1 cellular context compared by ENCODE assay signal in the genomic region with DNA sequence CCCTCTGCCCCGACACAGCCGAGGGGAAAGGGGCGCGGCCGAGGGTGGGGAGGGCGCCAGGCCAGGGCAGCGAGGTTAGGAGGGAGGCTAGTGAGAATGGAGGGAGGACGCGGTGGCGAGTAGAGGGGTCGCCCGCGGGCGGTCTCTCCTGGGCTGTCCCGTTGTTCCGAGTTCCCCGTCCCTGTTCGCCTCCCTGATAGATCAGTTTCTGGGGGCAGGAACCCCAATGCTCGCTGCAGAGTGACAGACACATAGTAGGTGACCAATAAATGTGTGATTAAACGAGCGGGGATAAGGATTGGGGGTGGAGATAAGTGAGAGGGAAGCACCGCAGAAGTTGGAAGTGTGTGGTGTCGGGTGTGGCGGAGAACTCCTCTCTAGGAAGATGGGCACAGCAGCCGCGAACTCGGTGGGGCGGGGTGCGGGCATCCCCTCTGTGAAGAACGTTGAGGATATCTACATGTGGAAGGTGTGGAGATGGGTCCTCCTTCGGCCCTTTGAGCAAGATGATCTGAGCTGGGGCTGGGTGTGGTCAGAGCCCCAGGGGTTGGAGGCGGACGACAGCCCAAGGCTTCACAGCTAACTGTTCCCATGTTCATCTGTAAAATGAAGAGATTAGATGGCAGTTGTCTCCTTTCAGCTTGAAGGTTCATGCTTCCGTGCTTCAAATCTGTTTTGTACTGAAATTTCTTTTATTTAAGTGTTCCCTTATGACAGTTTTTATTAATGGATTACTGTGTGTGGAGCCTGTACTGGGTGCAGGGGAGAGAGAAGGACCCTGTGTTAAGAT.
TF ChIP-seq lines count a peak whose summit lies in the region.

No MANE protein-coding gene starts in this region.

TF ChIP-seq in HepG2, 621 proteins besides CTCF, POLR2A, EP300 and RAD21 (continued from another document and continues in another):
- TF ChIP-seq, protein P1, sequence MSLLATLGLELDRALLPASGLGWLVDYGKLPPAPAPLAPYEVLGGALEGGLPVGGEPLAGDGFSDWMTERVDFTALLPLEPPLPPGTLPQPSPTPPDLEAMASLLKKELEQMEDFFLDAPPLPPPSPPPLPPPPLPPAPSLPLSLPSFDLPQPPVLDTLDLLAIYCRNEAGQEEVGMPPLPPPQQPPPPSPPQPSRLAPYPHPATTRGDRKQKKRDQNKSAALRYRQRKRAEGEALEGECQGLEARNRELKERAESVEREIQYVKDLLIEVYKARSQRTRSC (CRISPR knock-in tag; IDR thresholded peaks at IDR 0.05; ENCODE audit: low read depth) = no peak
- TF ChIP-seq MZF1 (CRISPR knock-in tag; IDR thresholded peaks at IDR 0.05; ENCODE audit: borderline replicate concordance) = no peak
- TF ChIP-seq CCAR2 (optimal IDR thresholded peaks at IDR 0.05; ENCODE audit: low read depth, low read length) = no peak
- no peak for TF ChIP-seq IRX3 (CRISPR knock-in tag; IDR thresholded peaks at IDR 0.05; ENCODE audit: borderline replicate concordance, low read depth)
- TF ChIP-seq ZNF773 (CRISPR knock-in tag; IDR thresholded peaks at IDR 0.05; ENCODE audit: borderline replicate concordance) = no peak
- TF ChIP-seq, protein P2, sequence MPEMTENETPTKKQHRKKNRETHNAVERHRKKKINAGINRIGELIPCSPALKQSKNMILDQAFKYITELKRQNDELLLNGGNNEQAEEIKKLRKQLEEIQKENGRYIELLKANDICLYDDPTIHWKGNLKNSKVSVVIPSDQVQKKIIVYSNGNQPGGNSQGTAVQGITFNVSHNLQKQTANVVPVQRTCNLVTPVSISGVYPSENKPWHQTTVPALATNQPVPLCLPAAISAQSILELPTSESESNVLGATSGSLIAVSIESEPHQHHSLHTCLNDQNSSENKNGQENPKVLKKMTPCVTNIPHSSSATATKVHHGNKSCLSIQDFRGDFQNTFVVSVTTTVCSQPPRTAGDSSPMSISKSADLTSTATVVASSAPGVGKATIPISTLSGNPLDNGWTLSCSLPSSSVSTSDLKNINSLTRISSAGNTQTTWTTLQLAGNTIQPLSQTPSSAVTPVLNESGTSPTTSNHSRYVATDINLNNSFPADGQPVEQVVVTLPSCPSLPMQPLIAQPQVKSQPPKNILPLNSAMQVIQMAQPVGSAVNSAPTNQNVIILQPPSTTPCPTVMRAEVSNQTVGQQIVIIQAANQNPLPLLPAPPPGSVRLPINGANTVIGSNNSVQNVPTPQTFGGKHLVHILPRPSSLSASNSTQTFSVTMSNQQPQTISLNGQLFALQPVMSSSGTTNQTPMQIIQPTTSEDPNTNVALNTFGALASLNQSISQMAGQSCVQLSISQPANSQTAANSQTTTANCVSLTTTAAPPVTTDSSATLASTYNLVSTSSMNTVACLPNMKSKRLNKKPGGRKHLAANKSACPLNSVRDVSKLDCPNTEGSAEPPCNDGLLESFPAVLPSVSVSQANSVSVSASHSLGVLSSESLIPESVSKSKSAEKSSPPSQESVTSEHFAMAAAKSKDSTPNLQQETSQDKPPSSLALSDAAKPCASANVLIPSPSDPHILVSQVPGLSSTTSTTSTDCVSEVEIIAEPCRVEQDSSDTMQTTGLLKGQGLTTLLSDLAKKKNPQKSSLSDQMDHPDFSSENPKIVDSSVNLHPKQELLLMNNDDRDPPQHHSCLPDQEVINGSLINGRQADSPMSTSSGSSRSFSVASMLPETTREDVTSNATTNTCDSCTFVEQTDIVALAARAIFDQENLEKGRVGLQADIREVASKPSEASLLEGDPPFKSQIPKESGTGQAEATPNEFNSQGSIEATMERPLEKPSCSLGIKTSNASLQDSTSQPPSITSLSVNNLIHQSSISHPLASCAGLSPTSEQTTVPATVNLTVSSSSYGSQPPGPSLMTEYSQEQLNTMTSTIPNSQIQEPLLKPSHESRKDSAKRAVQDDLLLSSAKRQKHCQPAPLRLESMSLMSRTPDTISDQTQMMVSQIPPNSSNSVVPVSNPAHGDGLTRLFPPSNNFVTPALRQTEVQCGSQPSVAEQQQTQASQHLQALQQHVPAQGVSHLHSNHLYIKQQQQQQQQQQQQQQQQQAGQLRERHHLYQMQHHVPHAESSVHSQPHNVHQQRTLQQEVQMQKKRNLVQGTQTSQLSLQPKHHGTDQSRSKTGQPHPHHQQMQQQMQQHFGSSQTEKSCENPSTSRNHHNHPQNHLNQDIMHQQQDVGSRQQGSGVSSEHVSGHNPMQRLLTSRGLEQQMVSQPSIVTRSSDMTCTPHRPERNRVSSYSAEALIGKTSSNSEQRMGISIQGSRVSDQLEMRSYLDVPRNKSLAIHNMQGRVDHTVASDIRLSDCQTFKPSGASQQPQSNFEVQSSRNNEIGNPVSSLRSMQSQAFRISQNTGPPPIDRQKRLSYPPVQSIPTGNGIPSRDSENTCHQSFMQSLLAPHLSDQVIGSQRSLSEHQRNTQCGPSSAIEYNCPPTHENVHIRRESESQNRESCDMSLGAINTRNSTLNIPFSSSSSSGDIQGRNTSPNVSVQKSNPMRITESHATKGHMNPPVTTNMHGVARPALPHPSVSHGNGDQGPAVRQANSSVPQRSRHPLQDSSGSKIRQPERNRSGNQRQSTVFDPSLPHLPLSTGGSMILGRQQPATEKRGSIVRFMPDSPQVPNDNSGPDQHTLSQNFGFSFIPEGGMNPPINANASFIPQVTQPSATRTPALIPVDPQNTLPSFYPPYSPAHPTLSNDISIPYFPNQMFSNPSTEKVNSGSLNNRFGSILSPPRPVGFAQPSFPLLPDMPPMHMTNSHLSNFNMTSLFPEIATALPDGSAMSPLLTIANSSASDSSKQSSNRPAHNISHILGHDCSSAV (CRISPR knock-in tag; IDR thresholded peaks at IDR 0.05; ENCODE audit: borderline replicate concordance) = no peak
- no peak for TF ChIP-seq ZNF337 (CRISPR knock-in tag; IDR thresholded peaks at IDR 0.05; ENCODE audit: borderline replicate concordance, low read depth)
- no peak for TF ChIP-seq TCF7L2 (IDR thresholded peaks at IDR 0.05; ENCODE audit: low read depth, low read length)
- TF ChIP-seq MYC (CRISPR knock-in tag; IDR thresholded peaks at IDR 0.05; ENCODE audit: borderline replicate concordance) = no peak
- peak; percentile 25; the same call in 1 of the 2 replicates for TF ChIP-seq ZKSCAN1 (IDR thresholded peaks at IDR 0.05; ENCODE audit: low read length)
- TF ChIP-seq ZNF33B (CRISPR knock-in tag; IDR thresholded peaks at IDR 0.05) = 0 out of 2 replicates have a peak, but pooled peaks have one; percentile 49
- no peak for TF ChIP-seq BORCS8-MEF2B (CRISPR knock-in tag; IDR thresholded peaks at IDR 0.05)
- TF ChIP-seq SNAPC2 (CRISPR knock-in tag; IDR thresholded peaks at IDR 0.05) = no peak
- TF ChIP-seq MAF1 (CRISPR knock-in tag; IDR thresholded peaks at IDR 0.05; ENCODE audit: borderline replicate concordance) = no peak
- TF ChIP-seq, protein P3, sequence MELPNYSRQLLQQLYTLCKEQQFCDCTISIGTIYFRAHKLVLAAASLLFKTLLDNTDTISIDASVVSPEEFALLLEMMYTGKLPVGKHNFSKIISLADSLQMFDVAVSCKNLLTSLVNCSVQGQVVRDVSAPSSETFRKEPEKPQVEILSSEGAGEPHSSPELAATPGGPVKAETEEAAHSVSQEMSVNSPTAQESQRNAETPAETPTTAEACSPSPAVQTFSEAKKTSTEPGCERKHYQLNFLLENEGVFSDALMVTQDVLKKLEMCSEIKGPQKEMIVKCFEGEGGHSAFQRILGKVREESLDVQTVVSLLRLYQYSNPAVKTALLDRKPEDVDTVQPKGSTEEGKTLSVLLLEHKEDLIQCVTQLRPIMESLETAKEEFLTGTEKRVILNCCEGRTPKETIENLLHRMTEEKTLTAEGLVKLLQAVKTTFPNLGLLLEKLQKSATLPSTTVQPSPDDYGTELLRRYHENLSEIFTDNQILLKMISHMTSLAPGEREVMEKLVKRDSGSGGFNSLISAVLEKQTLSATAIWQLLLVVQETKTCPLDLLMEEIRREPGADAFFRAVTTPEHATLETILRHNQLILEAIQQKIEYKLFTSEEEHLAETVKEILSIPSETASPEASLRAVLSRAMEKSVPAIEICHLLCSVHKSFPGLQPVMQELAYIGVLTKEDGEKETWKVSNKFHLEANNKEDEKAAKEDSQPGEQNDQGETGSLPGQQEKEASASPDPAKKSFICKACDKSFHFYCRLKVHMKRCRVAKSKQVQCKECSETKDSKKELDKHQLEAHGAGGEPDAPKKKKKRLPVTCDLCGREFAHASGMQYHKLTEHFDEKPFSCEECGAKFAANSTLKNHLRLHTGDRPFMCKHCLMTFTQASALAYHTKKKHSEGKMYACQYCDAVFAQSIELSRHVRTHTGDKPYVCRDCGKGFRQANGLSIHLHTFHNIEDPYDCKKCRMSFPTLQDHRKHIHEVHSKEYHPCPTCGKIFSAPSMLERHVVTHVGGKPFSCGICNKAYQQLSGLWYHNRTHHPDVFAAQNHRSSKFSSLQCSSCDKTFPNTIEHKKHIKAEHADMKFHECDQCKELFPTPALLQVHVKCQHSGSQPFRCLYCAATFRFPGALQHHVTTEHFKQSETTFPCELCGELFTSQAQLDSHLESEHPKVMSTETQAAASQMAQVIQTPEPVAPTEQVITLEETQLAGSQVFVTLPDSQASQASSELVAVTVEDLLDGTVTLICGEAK (IDR thresholded peaks at IDR 0.05) = no peak
- TF ChIP-seq, protein P3 (CRISPR knock-in tag; IDR thresholded peaks at IDR 0.05) = no peak
- TF ChIP-seq MEIS2 (CRISPR knock-in tag; IDR thresholded peaks at IDR 0.05) = no peak
- TF ChIP-seq, protein P4, sequence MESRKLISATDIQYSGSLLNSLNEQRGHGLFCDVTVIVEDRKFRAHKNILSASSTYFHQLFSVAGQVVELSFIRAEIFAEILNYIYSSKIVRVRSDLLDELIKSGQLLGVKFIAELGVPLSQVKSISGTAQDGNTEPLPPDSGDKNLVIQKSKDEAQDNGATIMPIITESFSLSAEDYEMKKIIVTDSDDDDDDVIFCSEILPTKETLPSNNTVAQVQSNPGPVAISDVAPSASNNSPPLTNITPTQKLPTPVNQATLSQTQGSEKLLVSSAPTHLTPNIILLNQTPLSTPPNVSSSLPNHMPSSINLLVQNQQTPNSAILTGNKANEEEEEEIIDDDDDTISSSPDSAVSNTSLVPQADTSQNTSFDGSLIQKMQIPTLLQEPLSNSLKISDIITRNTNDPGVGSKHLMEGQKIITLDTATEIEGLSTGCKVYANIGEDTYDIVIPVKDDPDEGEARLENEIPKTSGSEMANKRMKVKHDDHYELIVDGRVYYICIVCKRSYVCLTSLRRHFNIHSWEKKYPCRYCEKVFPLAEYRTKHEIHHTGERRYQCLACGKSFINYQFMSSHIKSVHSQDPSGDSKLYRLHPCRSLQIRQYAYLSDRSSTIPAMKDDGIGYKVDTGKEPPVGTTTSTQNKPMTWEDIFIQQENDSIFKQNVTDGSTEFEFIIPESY (CRISPR knock-in tag; IDR thresholded peaks at IDR 0.05) = no peak
- no peak for TF ChIP-seq NCOA2 (CRISPR knock-in tag; IDR thresholded peaks at IDR 0.05)
- peak; percentile 35; the same call in 1 of the 2 replicates for TF ChIP-seq SRY (CRISPR knock-in tag; IDR thresholded peaks at IDR 0.05)
- no peak for TF ChIP-seq SOX13 (IDR thresholded peaks at IDR 0.05)
- TF ChIP-seq SOX13 (CRISPR knock-in tag; conservative IDR thresholded peaks at IDR 0.05 in 1 of 2, IDR thresholded peaks at IDR 0.05 in 1 of 2) = 0 out of 4 replicates have a peak, but pooled peaks of 1 of the 2 experiments have one; percentile 0
- 0 out of 2 replicates have a peak, but pooled peaks have one; percentile 3 for TF ChIP-seq ZNF709 (CRISPR knock-in tag; IDR thresholded peaks at IDR 0.05)
- TF ChIP-seq, protein P5, sequence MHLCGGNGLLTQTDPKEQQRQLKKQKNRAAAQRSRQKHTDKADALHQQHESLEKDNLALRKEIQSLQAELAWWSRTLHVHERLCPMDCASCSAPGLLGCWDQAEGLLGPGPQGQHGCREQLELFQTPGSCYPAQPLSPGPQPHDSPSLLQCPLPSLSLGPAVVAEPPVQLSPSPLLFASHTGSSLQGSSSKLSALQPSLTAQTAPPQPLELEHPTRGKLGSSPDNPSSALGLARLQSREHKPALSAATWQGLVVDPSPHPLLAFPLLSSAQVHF (CRISPR knock-in tag; IDR thresholded peaks at IDR 0.05) = no peak
- TF ChIP-seq, protein P6, sequence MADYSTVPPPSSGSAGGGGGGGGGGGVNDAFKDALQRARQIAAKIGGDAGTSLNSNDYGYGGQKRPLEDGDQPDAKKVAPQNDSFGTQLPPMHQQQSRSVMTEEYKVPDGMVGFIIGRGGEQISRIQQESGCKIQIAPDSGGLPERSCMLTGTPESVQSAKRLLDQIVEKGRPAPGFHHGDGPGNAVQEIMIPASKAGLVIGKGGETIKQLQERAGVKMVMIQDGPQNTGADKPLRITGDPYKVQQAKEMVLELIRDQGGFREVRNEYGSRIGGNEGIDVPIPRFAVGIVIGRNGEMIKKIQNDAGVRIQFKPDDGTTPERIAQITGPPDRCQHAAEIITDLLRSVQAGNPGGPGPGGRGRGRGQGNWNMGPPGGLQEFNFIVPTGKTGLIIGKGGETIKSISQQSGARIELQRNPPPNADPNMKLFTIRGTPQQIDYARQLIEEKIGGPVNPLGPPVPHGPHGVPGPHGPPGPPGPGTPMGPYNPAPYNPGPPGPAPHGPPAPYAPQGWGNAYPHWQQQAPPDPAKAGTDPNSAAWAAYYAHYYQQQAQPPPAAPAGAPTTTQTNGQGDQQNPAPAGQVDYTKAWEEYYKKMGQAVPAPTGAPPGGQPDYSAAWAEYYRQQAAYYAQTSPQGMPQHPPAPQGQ (CRISPR knock-in tag; IDR thresholded peaks at IDR 0.05; ENCODE audit: borderline replicate concordance) = no peak
- no peak for TF ChIP-seq DPF2 (CRISPR knock-in tag; IDR thresholded peaks at IDR 0.05; ENCODE audit: borderline replicate concordance, low read depth)
